8 cellular contexts compared by ENCODE assay signal in the genomic region with DNA sequence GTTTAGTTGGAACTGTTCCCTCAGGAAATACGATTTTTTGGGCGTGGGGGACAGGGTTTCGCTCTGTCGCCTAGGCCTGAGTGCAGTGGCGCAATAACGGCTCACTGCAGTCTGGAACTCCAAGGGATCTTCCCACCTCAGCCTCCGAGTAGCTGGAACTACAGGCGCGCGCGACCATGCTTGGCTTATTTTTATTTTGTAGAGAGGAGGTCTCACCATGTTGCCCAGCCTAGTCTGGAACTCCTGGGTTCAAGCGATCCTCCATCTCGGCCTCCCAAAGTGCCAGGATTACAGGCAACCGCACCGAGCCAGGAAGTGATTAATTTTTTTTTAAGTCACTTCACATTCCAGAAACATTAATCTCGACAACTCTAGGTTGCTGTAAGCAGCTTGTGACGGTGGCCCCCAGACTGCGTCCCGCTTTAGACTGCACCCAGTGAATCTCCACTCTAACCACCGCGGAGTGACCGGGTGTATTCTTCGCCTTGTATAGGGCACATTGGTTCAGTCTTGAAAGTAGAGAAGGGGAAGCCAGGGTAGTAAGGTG. TPM values are rescaled to one million over a fixed set of nuclear protein-coding genes. Genes with fewer than 3 reads are reported as not detected.
DNase-seq lines count a peak whose midpoint lies in the region; ATAC-seq and TF ChIP-seq lines count a peak whose summit lies in the region.

No MANE protein-coding gene starts in this region.

- peak; percentile 36 for ATAC-seq in Panc1
- ATAC-seq in effector memory CD8-positive, alpha-beta T cell (replicated peaks): no peak
- ATAC-seq in GM18870 (IDR thresholded peaks at IDR 0.05; ENCODE audit: unreplicated experiment): no peak

- H3K27me3 ChIP-seq in Panc1 (ENCODE audit: control insufficient read depth, insufficient read depth, low read length) (no peaks in the 10 kb centered on the region), mucosa of rectum (ENCODE audit: control insufficient read depth in 2 of 2, insufficient read depth in 2 of 2, low read length in 2 of 2) (no peaks in the 10 kb centered on the region)

- no peak for TF ChIP-seq CTCF in GM20000 (IDR thresholded peaks at IDR 0.05; ENCODE audit: extremely low read depth, missing control alignments)
- no peak for TF ChIP-seq CTCF in Panc1 (IDR thresholded peaks at IDR 0.05)

- H3K4me3 Mint-ChIP-seq in effector memory CD8-positive, alpha-beta T cell: peak overlapping the region; percentile 90 to 92

- H3K4me1 ChIP-seq in Panc1 (ENCODE audit: control insufficient read depth, insufficient read depth, low read length) (peaks cover 7% of the 10 kb centered on the region), mucosa of rectum (ENCODE audit: control insufficient read depth in 2 of 2, insufficient read depth in 2 of 2, low read length in 2 of 2) (peaks cover 3 to 14% of the 10 kb centered on the region in 2 donors)

- BruUV-seq in Panc1 (replicated peaks; lab: Mats Ljungman, UMichigan): TSS peak; percentile 97

- intact Hi-C loops in Panc1 (cut with micrococcal nuclease; ENCODE audit: unreplicated experiment): loop anchor here (5.0 kb wide), 1 partner anchor 122 kb away; a partner anchor contains a TSS

- H3K9ac ChIP-seq in mucosa of rectum (ENCODE audit: low read depth in 1 of 2, low read length in 2 of 2): peak overlapping the region; percentile 92 to 94

- peaks cover 15 to 17% of the 10 kb centered on the region in 2 donors for H3K4me1 Mint-ChIP-seq in effector memory CD8-positive, alpha-beta T cell (ENCODE audit: low read depth in 2 of 2)

- CTCF ChIA-PET in Panc1 (lab: Charles Lee): interaction anchor here (0.8 kb wide), 1 partner anchor 15 kb away, joined by 3 read pairs; no protein-coding TSS in a partner anchor

- H3K36me3 ChIP-seq in Panc1 (ENCODE audit: control insufficient read depth, insufficient read depth, low read length) (peaks cover 6% of the 10 kb centered on the region; the same call in 1 of the 2 replicates), mucosa of rectum (ENCODE audit: control insufficient read depth in 2 of 2, insufficient read depth in 2 of 2, low read length in 2 of 2) (no peaks in the 10 kb centered on the region)

- peak overlapping the region; percentile 77 to 83 for H3K4me3 ChIP-seq in Panc1 (ENCODE audit: low read depth in 2 of 2, low read length in 2 of 2)
- H3K4me3 ChIP-seq in mucosa of rectum (ENCODE audit: low read length in 2 of 2): peak overlapping the region; percentile 88 to 91

- H3K36me3 Mint-ChIP-seq in effector memory CD8-positive, alpha-beta T cell (ENCODE audit: insufficient read depth): peaks cover 10% of the 10 kb centered on the region

- H3K9me3 Mint-ChIP-seq in effector memory CD8-positive, alpha-beta T cell: peaks cover 4 to 10% of the 10 kb centered on the region in 2 donors

- H3K27ac Mint-ChIP-seq in effector memory CD8-positive, alpha-beta T cell: peak overlapping the region; percentile 93 to 95

- H3K9me3 ChIP-seq in Panc1 (ENCODE audit: control insufficient read depth, insufficient read depth, low read depth, low read length) (no peaks in the 10 kb centered on the region), mucosa of rectum (ENCODE audit: control insufficient read depth in 2 of 2, low read length in 2 of 2) (peaks cover 0 to 1% of the 10 kb centered on the region in 2 donors)

- in situ Hi-C loops in Panc1 (cut with HindIII; ENCODE audit: low pct_unique_long_range_greater_than_20kb, low sequenced_read_pairs): no loop called here

- peak overlapping the region; percentile 98 for H3K27ac ChIP-seq in Panc1 (ENCODE audit: low read length)
- H3K27ac ChIP-seq in mucosa of rectum (ENCODE audit: low read depth in 2 of 2, low read length in 2 of 2): peak overlapping the region; percentile 89 to 95

- H3K27me3 Mint-ChIP-seq in effector memory CD8-positive, alpha-beta T cell: no peaks in the 10 kb centered on the region

- POLR2A ChIA-PET in Panc1 (lab: Charles Lee): no interaction called here

- peak; percentile 12 for DNase-seq in GM20000 (ENCODE audit: low spot score)
- DNase-seq in Panc1 (ENCODE audit: low read depth, low spot score): no peak
- DNase-seq in effector memory CD8-positive, alpha-beta T cell: no peak
- no peak for DNase-seq in NCI-H2196 treated with DMSO at 0.1 percent for 48 hours (lab: John Stamatoyannopoulos, UW; ENCODE audit: unreplicated experiment)
- no peak for DNase-seq in dedifferentiated amniotic fluid mesenchymal stem cell (ENCODE audit: extremely low spot score)
- DNase-seq in GF-D8 (lab: John Stamatoyannopoulos, UW): no peak

RNA-seq across cellular contexts. Expression of a gene that starts 0.8 kb away (rescaled TPM):
- total RNA-seq in Panc1 (2021; ENCODE audit: unreplicated experiment): 21.1 TPM
- 10.6 TPM for polyA plus RNA-seq in Panc1 (2012; ENCODE audit: insufficient read length)
